ENCODE assay signal across 8 cellular contexts in the genomic region with DNA sequence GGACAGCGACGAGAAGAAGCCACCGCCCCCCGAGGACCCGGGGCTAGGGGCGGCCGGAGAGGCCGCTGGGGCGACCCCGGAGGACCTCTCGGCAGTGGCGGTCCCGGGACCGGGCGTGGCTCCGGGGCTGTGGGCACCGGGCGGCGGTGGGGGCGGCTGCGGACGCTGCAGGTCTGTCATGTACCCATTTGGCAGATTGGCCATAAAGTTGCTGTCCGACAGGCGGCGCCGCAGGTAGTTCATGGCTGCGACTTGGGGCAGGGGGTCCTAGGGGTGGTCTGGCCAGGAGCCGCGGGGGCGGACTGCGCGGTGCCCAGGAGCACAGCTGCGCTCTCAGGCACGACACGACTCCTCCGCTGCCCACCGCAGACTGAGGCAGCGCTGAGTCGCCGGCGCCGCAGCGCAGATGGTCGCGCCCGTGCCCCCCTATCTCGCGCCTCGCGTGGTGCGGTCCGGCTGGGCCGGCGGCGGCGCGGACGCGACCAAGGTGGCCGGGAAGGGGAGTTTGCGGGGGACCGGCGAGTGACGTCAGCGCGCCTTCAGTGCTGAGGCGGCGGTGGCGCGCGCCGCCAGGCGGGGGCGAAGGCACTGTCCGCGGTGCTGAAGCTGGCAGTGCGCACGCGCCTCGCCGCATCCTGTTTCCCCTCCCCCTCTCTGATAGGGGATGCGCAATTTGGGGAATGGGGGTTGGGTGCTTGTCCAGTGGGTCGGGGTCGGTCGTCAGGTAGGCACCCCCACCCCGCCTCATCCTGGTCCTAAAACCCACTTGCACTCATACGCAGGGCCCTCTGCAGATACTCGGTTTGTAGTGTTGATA. TPM values are rescaled to one million over a fixed set of nuclear protein-coding genes. Genes with fewer than 3 reads are reported as not detected.
DNase-seq lines count a peak whose midpoint lies in the region; ATAC-seq and TF ChIP-seq lines count a peak whose summit lies in the region.

A gene (minus strand): TSS at position 372 of the 817 bp plus-strand sequence. CDS start 129 bp downstream, at position 243.

- CTCF ChIA-PET in WTC11 (lab: Charles Lee) = interaction anchor here (0.6 kb wide), 2 partner anchors 11 to 58 kb away, joined by 3 read pairs; no protein-coding TSS in a partner anchor

- H3K27ac Mint-ChIP-seq in WTC11 = no peak within 1 kb of the TSS

- H3K4me3 Mint-ChIP-seq in WTC11 = peak within 1 kb of the TSS; percentile 64

- in situ Hi-C loops in T47D (cut with HindIII; ENCODE audit: low pct_unique_long_range_greater_than_20kb, low sequenced_read_pairs) = no loop called here

- POLR2A ChIA-PET in WTC11 (lab: Charles Lee) = no interaction called here

- no peaks in the 10 kb centered on the region for H3K9me3 Mint-ChIP-seq in WTC11

- DNase-seq in EH (ENCODE audit: low read depth) = peak; percentile 78
- peak; percentile 85 for DNase-seq in NCI-H2107 (lab: John Stamatoyannopoulos, UW)
- peak; percentile 81 for DNase-seq in WTC11 (ENCODE audit: low spot score)
- peak; percentile 90 for DNase-seq in T47D (ENCODE audit: low read depth in 1 of 2, low spot score in 1 of 2)
- peak; percentile 86 for DNase-seq in iPS-NIHi7 (ENCODE audit: extremely low spot score)
- DNase-seq in smooth muscle cell of the brain vasculature (ENCODE audit: low read depth, low spot score) = peak; percentile 31

- no peak for TF ChIP-seq CTCF in WTC11 (IDR thresholded peaks at IDR 0.05)

- ATAC-seq in HG02642 (IDR thresholded peaks at IDR 0.05; ENCODE audit: poor library complexity, unreplicated experiment) = peak; percentile 84
- peak; percentile 43 for ATAC-seq in WTC11
- no peak for ATAC-seq in HG03469 (IDR thresholded peaks at IDR 0.05; ENCODE audit: unreplicated experiment)

- peaks cover 39% of the 10 kb centered on the region for H3K27me3 Mint-ChIP-seq in WTC11 (ENCODE audit: low read depth)

- H3K4me1 Mint-ChIP-seq in WTC11 = peaks cover 20% of the 10 kb centered on the region

- no peaks in the 10 kb centered on the region for H3K36me3 Mint-ChIP-seq in WTC11

TF ChIP-seq in WTC11, 78 proteins besides CTCF, POLR2A, EP300 and RAD21 (continues in another document):
- TF ChIP-seq SOX15 (CRISPR knock-in tag; IDR thresholded peaks at IDR 0.05) (no peak), GRHL2 (CRISPR knock-in tag; IDR thresholded peaks at IDR 0.05; ENCODE audit: insufficient replicate concordance, severe bottlenecking) (no peak), NR3C1 (CRISPR knock-in tag; conservative IDR thresholded peaks at IDR 0.05; ENCODE audit: low read depth) (no peak), ATF1 (CRISPR knock-in tag; IDR thresholded peaks at IDR 0.05) (no peak), ETV6 (CRISPR knock-in tag; IDR thresholded peaks at IDR 0.05) (peak; percentile 91), NFYB (CRISPR knock-in tag; conservative IDR thresholded peaks at IDR 0.05; ENCODE audit: low read depth) (no peak; the same call in 1 of the 2 replicates), ZNF219 (CRISPR knock-in tag; IDR thresholded peaks at IDR 0.05; ENCODE audit: borderline replicate concordance) (no peak)
- TF ChIP-seq, protein P1, sequence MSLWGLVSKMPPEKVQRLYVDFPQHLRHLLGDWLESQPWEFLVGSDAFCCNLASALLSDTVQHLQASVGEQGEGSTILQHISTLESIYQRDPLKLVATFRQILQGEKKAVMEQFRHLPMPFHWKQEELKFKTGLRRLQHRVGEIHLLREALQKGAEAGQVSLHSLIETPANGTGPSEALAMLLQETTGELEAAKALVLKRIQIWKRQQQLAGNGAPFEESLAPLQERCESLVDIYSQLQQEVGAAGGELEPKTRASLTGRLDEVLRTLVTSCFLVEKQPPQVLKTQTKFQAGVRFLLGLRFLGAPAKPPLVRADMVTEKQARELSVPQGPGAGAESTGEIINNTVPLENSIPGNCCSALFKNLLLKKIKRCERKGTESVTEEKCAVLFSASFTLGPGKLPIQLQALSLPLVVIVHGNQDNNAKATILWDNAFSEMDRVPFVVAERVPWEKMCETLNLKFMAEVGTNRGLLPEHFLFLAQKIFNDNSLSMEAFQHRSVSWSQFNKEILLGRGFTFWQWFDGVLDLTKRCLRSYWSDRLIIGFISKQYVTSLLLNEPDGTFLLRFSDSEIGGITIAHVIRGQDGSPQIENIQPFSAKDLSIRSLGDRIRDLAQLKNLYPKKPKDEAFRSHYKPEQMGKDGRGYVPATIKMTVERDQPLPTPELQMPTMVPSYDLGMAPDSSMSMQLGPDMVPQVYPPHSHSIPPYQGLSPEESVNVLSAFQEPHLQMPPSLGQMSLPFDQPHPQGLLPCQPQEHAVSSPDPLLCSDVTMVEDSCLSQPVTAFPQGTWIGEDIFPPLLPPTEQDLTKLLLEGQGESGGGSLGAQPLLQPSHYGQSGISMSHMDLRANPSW (CRISPR knock-in tag; conservative IDR thresholded peaks at IDR 0.05; ENCODE audit: low read depth) = no peak
- TF ChIP-seq, protein P2, sequence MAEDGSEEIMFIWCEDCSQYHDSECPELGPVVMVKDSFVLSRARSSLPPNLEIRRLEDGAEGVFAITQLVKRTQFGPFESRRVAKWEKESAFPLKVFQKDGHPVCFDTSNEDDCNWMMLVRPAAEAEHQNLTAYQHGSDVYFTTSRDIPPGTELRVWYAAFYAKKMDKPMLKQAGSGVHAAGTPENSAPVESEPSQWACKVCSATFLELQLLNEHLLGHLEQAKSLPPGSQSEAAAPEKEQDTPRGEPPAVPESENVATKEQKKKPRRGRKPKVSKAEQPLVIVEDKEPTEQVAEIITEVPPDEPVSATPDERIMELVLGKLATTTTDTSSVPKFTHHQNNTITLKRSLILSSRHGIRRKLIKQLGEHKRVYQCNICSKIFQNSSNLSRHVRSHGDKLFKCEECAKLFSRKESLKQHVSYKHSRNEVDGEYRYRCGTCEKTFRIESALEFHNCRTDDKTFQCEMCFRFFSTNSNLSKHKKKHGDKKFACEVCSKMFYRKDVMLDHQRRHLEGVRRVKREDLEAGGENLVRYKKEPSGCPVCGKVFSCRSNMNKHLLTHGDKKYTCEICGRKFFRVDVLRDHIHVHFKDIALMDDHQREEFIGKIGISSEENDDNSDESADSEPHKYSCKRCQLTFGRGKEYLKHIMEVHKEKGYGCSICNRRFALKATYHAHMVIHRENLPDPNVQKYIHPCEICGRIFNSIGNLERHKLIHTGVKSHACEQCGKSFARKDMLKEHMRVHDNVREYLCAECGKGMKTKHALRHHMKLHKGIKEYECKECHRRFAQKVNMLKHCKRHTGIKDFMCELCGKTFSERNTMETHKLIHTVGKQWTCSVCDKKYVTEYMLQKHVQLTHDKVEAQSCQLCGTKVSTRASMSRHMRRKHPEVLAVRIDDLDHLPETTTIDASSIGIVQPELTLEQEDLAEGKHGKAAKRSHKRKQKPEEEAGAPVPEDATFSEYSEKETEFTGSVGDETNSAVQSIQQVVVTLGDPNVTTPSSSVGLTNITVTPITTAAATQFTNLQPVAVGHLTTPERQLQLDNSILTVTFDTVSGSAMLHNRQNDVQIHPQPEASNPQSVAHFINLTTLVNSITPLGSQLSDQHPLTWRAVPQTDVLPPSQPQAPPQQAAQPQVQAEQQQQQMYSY (CRISPR knock-in tag; IDR thresholded peaks at IDR 0.05) = no peak; the same call in 1 of the 2 replicates
- TF ChIP-seq, protein P3, sequence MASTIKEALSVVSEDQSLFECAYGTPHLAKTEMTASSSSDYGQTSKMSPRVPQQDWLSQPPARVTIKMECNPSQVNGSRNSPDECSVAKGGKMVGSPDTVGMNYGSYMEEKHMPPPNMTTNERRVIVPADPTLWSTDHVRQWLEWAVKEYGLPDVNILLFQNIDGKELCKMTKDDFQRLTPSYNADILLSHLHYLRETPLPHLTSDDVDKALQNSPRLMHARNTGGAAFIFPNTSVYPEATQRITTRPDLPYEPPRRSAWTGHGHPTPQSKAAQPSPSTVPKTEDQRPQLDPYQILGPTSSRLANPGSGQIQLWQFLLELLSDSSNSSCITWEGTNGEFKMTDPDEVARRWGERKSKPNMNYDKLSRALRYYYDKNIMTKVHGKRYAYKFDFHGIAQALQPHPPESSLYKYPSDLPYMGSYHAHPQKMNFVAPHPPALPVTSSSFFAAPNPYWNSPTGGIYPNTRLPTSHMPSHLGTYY (CRISPR knock-in tag; IDR thresholded peaks at IDR 0.05) = no peak
- TF ChIP-seq, protein P4, sequence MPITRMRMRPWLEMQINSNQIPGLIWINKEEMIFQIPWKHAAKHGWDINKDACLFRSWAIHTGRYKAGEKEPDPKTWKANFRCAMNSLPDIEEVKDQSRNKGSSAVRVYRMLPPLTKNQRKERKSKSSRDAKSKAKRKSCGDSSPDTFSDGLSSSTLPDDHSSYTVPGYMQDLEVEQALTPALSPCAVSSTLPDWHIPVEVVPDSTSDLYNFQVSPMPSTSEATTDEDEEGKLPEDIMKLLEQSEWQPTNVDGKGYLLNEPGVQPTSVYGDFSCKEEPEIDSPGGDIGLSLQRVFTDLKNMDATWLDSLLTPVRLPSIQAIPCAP (CRISPR knock-in tag; IDR thresholded peaks at IDR 0.05) = no peak
- TF ChIP-seq, protein P5, sequence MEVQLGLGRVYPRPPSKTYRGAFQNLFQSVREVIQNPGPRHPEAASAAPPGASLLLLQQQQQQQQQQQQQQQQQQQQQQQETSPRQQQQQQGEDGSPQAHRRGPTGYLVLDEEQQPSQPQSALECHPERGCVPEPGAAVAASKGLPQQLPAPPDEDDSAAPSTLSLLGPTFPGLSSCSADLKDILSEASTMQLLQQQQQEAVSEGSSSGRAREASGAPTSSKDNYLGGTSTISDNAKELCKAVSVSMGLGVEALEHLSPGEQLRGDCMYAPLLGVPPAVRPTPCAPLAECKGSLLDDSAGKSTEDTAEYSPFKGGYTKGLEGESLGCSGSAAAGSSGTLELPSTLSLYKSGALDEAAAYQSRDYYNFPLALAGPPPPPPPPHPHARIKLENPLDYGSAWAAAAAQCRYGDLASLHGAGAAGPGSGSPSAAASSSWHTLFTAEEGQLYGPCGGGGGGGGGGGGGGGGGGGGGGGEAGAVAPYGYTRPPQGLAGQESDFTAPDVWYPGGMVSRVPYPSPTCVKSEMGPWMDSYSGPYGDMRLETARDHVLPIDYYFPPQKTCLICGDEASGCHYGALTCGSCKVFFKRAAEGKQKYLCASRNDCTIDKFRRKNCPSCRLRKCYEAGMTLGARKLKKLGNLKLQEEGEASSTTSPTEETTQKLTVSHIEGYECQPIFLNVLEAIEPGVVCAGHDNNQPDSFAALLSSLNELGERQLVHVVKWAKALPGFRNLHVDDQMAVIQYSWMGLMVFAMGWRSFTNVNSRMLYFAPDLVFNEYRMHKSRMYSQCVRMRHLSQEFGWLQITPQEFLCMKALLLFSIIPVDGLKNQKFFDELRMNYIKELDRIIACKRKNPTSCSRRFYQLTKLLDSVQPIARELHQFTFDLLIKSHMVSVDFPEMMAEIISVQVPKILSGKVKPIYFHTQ (CRISPR knock-in tag; IDR thresholded peaks at IDR 0.05) = no peak

RNA-seq across cellular contexts. Expression of the gene that starts here (rescaled TPM):
- total RNA-seq in WTC11 (2021) = 7.1 to 8.3 TPM (median 7.3 TPM) in 3 replicates

Comparison
In these comparisons a context has a peak if more than half of its experiments do, and no peak if none do; other contexts are left out.
1. DNase-seq: peak in every context shown above with its lines; median percentile 90 in T47D; 86 in iPS-NIHi7; 85 in NCI-H2107; 81 in WTC11; 78 in EH; 31 in smooth muscle cell of the brain vasculature.